ENCODE assay signal across 9 cellular contexts in the genomic region with DNA sequence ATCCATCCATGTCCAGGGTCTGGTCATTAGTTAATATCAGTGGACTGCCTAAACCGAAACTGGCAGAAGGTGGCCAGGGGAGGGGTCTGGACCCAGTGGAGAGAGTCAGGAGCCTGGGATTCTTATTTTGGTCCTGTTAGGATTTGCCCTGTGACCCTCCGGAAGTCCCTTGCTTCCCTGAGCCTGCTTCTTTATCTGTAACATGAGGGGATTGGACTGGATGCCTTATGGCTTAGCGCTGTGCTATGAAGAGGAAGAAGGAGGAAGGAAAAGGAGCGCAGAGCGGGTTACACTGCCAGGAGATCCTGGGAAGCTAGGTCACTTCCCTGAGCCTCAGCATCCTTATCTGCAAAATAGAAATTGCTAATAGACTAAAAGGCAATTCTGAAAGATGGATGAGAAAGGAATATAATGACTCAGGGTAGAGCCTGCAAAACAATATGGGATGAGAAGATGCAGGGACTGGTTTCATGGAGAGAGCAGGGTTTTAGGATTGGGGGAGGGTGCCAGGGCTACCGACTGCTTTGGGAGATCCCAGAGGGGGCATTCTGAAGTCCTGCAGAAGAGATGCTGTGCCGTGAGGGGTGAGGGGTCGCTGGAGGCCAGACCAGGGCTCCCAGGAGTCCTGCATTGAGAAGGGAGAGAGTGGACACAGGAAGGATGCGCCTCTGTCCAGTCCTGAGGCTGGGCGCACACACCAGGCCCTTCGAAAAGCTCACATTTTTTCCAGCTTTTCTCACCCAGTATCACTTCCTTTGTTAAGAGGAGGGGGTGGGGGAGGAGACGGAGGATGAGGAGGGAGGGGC. TPM values are rescaled to one million over a fixed set of nuclear protein-coding genes. Genes with fewer than 3 reads are reported as not detected.
DNase-seq lines count a peak whose midpoint lies in the region; ATAC-seq and TF ChIP-seq lines count a peak whose summit lies in the region.
"Had no signal": no experiment of that assay in that cellular context is flagged by ENCODE, and none has a peak within 500 bp of the region (broad histone marks: within the 10 kb centered on the region; RNA-seq: fewer than 3 reads in every experiment).

No MANE protein-coding gene starts in this region.

- H3K27me3 Mint-ChIP-seq in dendritic cell treated with granulocyte-macrophage colony-stimulating factor and Interleukin-4, amounts not matched to agents 40 ng/mL and 50 ng/mL, for 4 days, result peaks cover 64% of the 10 kb centered on the region
- H3K27me3 Mint-ChIP-seq in nephron progenitor cell (ENCODE audit: low read depth, poor library complexity), result peaks cover 59% of the 10 kb centered on the region

- ATAC-seq in GM18519 (IDR thresholded peaks at IDR 0.05; ENCODE audit: low FRiP score, unreplicated experiment) (no peak), GM18870 (IDR thresholded peaks at IDR 0.05; ENCODE audit: unreplicated experiment) (no peak)

- H3K27ac ChIP-seq in AG04450 (ENCODE audit: low read depth, low read length) (no peak overlapping the region), HEK293 (ENCODE audit: extremely low read depth, low read depth, low read length) (no peak overlapping the region)
- H3K27ac ChIP-seq: SJSA1 had no signal

- H3K36me3 Mint-ChIP-seq in dendritic cell treated with granulocyte-macrophage colony-stimulating factor and Interleukin-4, amounts not matched to agents 40 ng/mL and 50 ng/mL, for 4 days (ENCODE audit: low read depth), result no peaks in the 10 kb centered on the region
- H3K36me3 Mint-ChIP-seq in nephron progenitor cell (ENCODE audit: low read depth), result no peaks in the 10 kb centered on the region

- H3K9me3 ChIP-seq in AG04450 (ENCODE audit: control insufficient read depth, insufficient read depth, low read length) (no peaks in the 10 kb centered on the region; the same call in 1 of the 2 replicates), HEK293 (ENCODE audit: control insufficient read depth, insufficient read depth, low read depth, low read length) (no peaks in the 10 kb centered on the region)
- H3K9me3 ChIP-seq: SJSA1 had no signal

- TF ChIP-seq CTCF in AG04450 (IDR thresholded peaks at IDR 0.05; ENCODE audit: low read depth, low read length) (no peak), HEK293 (tag by site-specific recombination; IDR thresholded peaks at IDR 0.05) (no peak), nephron progenitor cell (IDR thresholded peaks at IDR 0.05) (no peak)

- intact Hi-C loops in dendritic cell treated with granulocyte-macrophage colony-stimulating factor and Interleukin-4, amounts not matched to agents 40 ng/mL and 50 ng/mL, for 4 days (cut with micrococcal nuclease), result no loop called here

- POLR2A ChIA-PET in AG04450 (lab: Yijun Ruan, JAX) (interaction anchor here (0.6 kb wide), 2 partner anchors 89 to 120 kb away, joined by 3 to 5 read pairs; partner anchors contain the start of gene TMEM183A), HEK293 (lab: Yijun Ruan, JAX) (interaction anchor here (1.5 to 1.8 kb wide), 4 partner anchors 8 to 49 kb away, joined by 5 to 13 read pairs (median 5); partner anchors contain the start of gene MYBPH)

- H3K4me3 Mint-ChIP-seq in dendritic cell treated with granulocyte-macrophage colony-stimulating factor and Interleukin-4, amounts not matched to agents 40 ng/mL and 50 ng/mL, for 4 days, result peak overlapping the region; percentile 25
- H3K4me3 Mint-ChIP-seq in nephron progenitor cell, result peak overlapping the region; percentile 78

- no peak overlapping the region for H3K27ac Mint-ChIP-seq in dendritic cell treated with granulocyte-macrophage colony-stimulating factor and Interleukin-4, amounts not matched to agents 40 ng/mL and 50 ng/mL, for 4 days
- H3K27ac Mint-ChIP-seq in nephron progenitor cell, result peak overlapping the region; percentile 7

- peaks cover 69% of the 10 kb centered on the region for H3K4me1 Mint-ChIP-seq in dendritic cell treated with granulocyte-macrophage colony-stimulating factor and Interleukin-4, amounts not matched to agents 40 ng/mL and 50 ng/mL, for 4 days (ENCODE audit: low read depth)
- peaks cover 36% of the 10 kb centered on the region for H3K4me1 Mint-ChIP-seq in nephron progenitor cell

- H3K4me3 ChIP-seq in AG04450 (ENCODE audit: low read depth, low read length) (peak overlapping the region; percentile 55), HEK293 (ENCODE audit: low read depth, low read length) (peak overlapping the region; percentile 43; the same call in 1 of the 2 replicates)
- H3K4me3 ChIP-seq: SJSA1 had no signal

- DNase-seq in AG04450 (ENCODE audit: low read depth, low spot score) (no peak), nephron progenitor cell (no peak), DMS79 (lab: John Stamatoyannopoulos, UW) (no peak)
- DNase-seq in activated CD4-positive, CD25-positive, alpha-beta regulatory T cell treated with anti-CD3 and anti-CD28 coated beads, Interleukin-2, amount 50 U/mL, for 72 hours, result no peak

- H3K4me1 ChIP-seq in HEK293 (ENCODE audit: control insufficient read depth, insufficient read depth, low read length), result no peaks in the 10 kb centered on the region
- H3K4me1 ChIP-seq: SJSA1 had no signal

- no peaks in the 10 kb centered on the region for H3K9me3 Mint-ChIP-seq in dendritic cell treated with granulocyte-macrophage colony-stimulating factor and Interleukin-4, amounts not matched to agents 40 ng/mL and 50 ng/mL, for 4 days
- H3K9me3 Mint-ChIP-seq in nephron progenitor cell, result no peaks in the 10 kb centered on the region

- H3K36me3 ChIP-seq in HEK293 (ENCODE audit: control insufficient read depth in 2 of 2, insufficient read depth in 1 of 2, low read length in 2 of 2), result no peaks in the 10 kb centered on the region
- H3K36me3 ChIP-seq: SJSA1 had no signal

- peaks cover 63% of the 10 kb centered on the region for H3K27me3 ChIP-seq in AG04450 (ENCODE audit: control insufficient read depth, insufficient read depth, low read length)

- CTCF ChIA-PET in AG04450 (lab: Charles Lee) (interaction anchor here (0.8 to 3.5 kb wide), 15 partner anchors 9 to 146 kb away, joined by 3 to 24 read pairs (median 5); no protein-coding TSS in a partner anchor), HEK293 (lab: Yijun Ruan, JAX) (interaction anchor here (0.6 to 9.1 kb wide), 15 partner anchors 9 to 140 kb away, joined by 3 to 70 read pairs (median 7); no protein-coding TSS in a partner anchor)

TF ChIP-seq in HEK293, 187 proteins besides CTCF, POLR2A, EP300 and RAD21:
- no peak for TF ChIP-seq ZBTB1 (tag by site-specific recombination; IDR thresholded peaks at IDR 0.05)
- TF ChIP-seq, protein P1, sequence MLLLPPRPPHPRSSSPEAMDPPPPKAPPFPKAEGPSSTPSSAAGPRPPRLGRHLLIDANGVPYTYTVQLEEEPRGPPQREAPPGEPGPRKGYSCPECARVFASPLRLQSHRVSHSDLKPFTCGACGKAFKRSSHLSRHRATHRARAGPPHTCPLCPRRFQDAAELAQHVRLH (tag by site-specific recombination; IDR thresholded peaks at IDR 0.05), result no peak
- TF ChIP-seq REST (tag by site-specific recombination; IDR thresholded peaks at IDR 0.05), result 0 out of 2 replicates have a peak, but pooled peaks have one; percentile 33
- TF ChIP-seq KLF1 (tag by site-specific recombination; IDR thresholded peaks at IDR 0.05), result no peak

RNA-seq across cellular contexts. Expression of gene ADORA1, which starts 0.5 kb away (rescaled TPM):
- 1.7 and 2.1 TPM in 2 replicates for polyA plus RNA-seq in AG04450 (2011; rRNA removed)
- 1.6 and 2.5 TPM in 2 replicates for polyA minus RNA-seq in AG04450 (2011; rRNA and poly(A)+ RNA removed)

RNA-seq across cellular contexts. Expression of gene MYOG, which starts 41.3 kb away (rescaled TPM):
- polyA plus RNA-seq in AG04450 (2011; rRNA removed), result not detected in 2 replicates
- polyA minus RNA-seq in AG04450 (2011; rRNA and poly(A)+ RNA removed), result not detected in 2 replicates

RNA-seq across cellular contexts. Expression of gene MYBPH, which starts 48.6 kb away (rescaled TPM):
- 0.04 and 0.09 TPM in 2 replicates for polyA plus RNA-seq in AG04450 (2011; rRNA removed)
- polyA minus RNA-seq in AG04450 (2011; rRNA and poly(A)+ RNA removed), result 0.13 TPM in 1 of 2 replicates, not detected in the other

RNA-seq across cellular contexts. Expression of gene CHI3L1, which starts 59.4 kb away (rescaled TPM):
- polyA plus RNA-seq in AG04450 (2011; rRNA removed), result 6.4 and 8.9 TPM in 2 replicates
- polyA minus RNA-seq in AG04450 (2011; rRNA and poly(A)+ RNA removed), result 2.3 and 3.4 TPM in 2 replicates
